ENCODE assay signal across 8 cellular contexts in genomic region chr5:37723147-37723961, GRCh38.
DNase-seq lines count a peak whose midpoint lies in the region; ATAC-seq, FAIRE-seq and TF ChIP-seq lines count a peak whose summit lies in the region.

No MANE protein-coding gene starts in this region.

- H3K4ac ChIP-seq in H1 (replicated peaks; ENCODE audit: insufficient read length, low read depth, low read length) = no peak overlapping the region

- H3K4me1 ChIP-seq in H1 (replicated peaks in 1 of 4; ENCODE audit: control insufficient read depth in 3 of 4, insufficient read depth in 4 of 4, low read length in 3 of 4) (peaks cover 0 to 6% (median 2%) of the 10 kb centered on the region in 4 experiments; a peak in 3 of 7 replicates), sigmoid colon (peaks cover 0 to 28% (median 7%) of the 10 kb centered on the region in 4 donors)

- H3K36me3 ChIP-seq in H1 (ENCODE audit: control insufficient read depth in 2 of 4, insufficient read depth in 4 of 4, low read length in 3 of 4) (peaks cover 0 to 4% (median 3%) of the 10 kb centered on the region in 4 experiments; a peak in 4 of 8 replicates), sigmoid colon (peaks cover 0 to 17% (median 6%) of the 10 kb centered on the region in 4 donors)

- no peak overlapping the region for H2BK12ac ChIP-seq in H1 (ENCODE audit: low read depth, low read length)

- peak; percentile 64 to 76 for TF ChIP-seq RAD21 in H1 (IDR thresholded peaks at IDR 0.05 in 1 of 2, conservative IDR thresholded peaks at IDR 0.05 in 1 of 2; ENCODE audit: low read depth in 2 of 2, low read length in 2 of 2)

- H4K8ac ChIP-seq in H1 (ENCODE audit: extremely low read depth, insufficient read depth, low read length) = no peak overlapping the region

- TF ChIP-seq EP300 in H1 (IDR thresholded peaks at IDR 0.05; ENCODE audit: borderline replicate concordance in 1 of 2, low read depth in 2 of 2, low read length in 2 of 2) (no peak), sigmoid colon (IDR thresholded peaks at IDR 0.05) (no peak)

- H3K4me2 ChIP-seq in H1 (ENCODE audit: insufficient read depth in 1 of 2, low read depth in 2 of 2, low read length in 2 of 2) = no peak overlapping the region

- H3K23me2 ChIP-seq in H1 (ENCODE audit: low read depth, low read length) = no peaks in the 10 kb centered on the region

- H3K4me3 ChIP-seq in H1 (ENCODE audit: extremely low read depth in 1 of 4, insufficient read depth in 2 of 4, low read depth in 3 of 4, low read length in 4 of 4) (no peak overlapping the region), sigmoid colon (no peak overlapping the region)

- H3K79me1 ChIP-seq in H1 (ENCODE audit: low read depth, low read length) = no peaks in the 10 kb centered on the region

- POLR2A ChIA-PET in H1 (lab: Charles Lee; ENCODE audit: partially characterized antibody) = no interaction called here

- no peaks in the 10 kb centered on the region for H3K27me3 ChIP-seq in H1 (replicated peaks in 1 of 4; ENCODE audit: control insufficient read depth in 3 of 4, extremely low read depth in 1 of 4, insufficient read depth in 3 of 4, low read length in 3 of 4)
- no peaks in the 10 kb centered on the region for H3K27me3 ChIP-seq in sigmoid colon

- peak; percentile 45 for FAIRE-seq in H1 (lab: Jason Lieb, UNC)

- H3K9me3 ChIP-seq in H1 (ENCODE audit: insufficient read depth in 2 of 2, low read depth in 1 of 2, low read length in 1 of 2) (no peaks in the 10 kb centered on the region), sigmoid colon (no peaks in the 10 kb centered on the region)

- no peak for ATAC-seq in HG02885 (IDR thresholded peaks at IDR 0.05; ENCODE audit: poor library complexity, unreplicated experiment)
- no peak for ATAC-seq in GM21528 (IDR thresholded peaks at IDR 0.05; ENCODE audit: low FRiP score, unreplicated experiment)

- intact Hi-C loops in sigmoid colon (cut with DNase I) = no loop called here

- H2BK120ac ChIP-seq in H1 (replicated peaks; ENCODE audit: low read depth, low read length) = no peak overlapping the region

- no peak overlapping the region for H2BK15ac ChIP-seq in H1 (ENCODE audit: low read length)

- no peak overlapping the region for H4K91ac ChIP-seq in H1 (replicated peaks; ENCODE audit: insufficient read length, low read length)

- TF ChIP-seq POLR2A in H1 (IDR thresholded peaks at IDR 0.05; ENCODE audit: control extremely low read depth in 1 of 2, low read depth in 2 of 2, low read length in 2 of 2) = no peak
- no peak for TF ChIP-seq POLR2A in sigmoid colon (IDR thresholded peaks at IDR 0.05)

- no peak overlapping the region for H3K18ac ChIP-seq in H1 (ENCODE audit: extremely low read depth, low read length)

- 66% methylated on average over 8 of the region's 8 CpGs; no CpG with 5 or more reads in 1 of the 2 experiments for WGBS in H1 (ENCODE audit: extremely low coverage in 1 of 2, insufficient coverage in 1 of 2, insufficient read length in 1 of 2, insufficient replicate concordance in 2 of 2, low coverage in 1 of 2, low lambda C conversion rate in 2 of 2, missing lambda C conversion rate in 1 of 2), 2 experiments
- WGBS in sigmoid colon, 2 donors = 84 to 89% methylated on average over 8 of the region's 8 CpGs

- TF ChIP-seq CTCF in H1 (IDR thresholded peaks at IDR 0.05; ENCODE audit: control extremely low read depth in 1 of 3, insufficient read depth in 1 of 3, low read depth in 1 of 3, low read length in 3 of 3) (peak; percentile 67 to 84 (median 73)), sigmoid colon (IDR thresholded peaks at IDR 0.05) (peak in 1 of 4 experiments; percentile 12)

- no peaks in the 10 kb centered on the region for H4K20me1 ChIP-seq in H1 (replicated peaks in 1 of 2; ENCODE audit: control insufficient read depth in 1 of 2, insufficient read depth in 2 of 2, low read length in 2 of 2)

- H2BK20ac ChIP-seq in H1 (ENCODE audit: low read length) = no peak overlapping the region

- no peaks in the 10 kb centered on the region for H3K79me2 ChIP-seq in H1 (ENCODE audit: control insufficient read depth in 1 of 2, insufficient read depth in 2 of 2, low read length in 2 of 2)

- no peak overlapping the region for H2BK5ac ChIP-seq in H1 (ENCODE audit: low read depth, low read length)

- DNase-seq in SHP77 (lab: John Stamatoyannopoulos, UW) (peak; percentile 11 to 17), SHP77 treated with DMSO at 0.1 percent for 48 hours (lab: John Stamatoyannopoulos, UW) (no peak), NCI-H526 treated with DMSO at 0.1 percent for 48 hours (lab: John Stamatoyannopoulos, UW) (peak; percentile 21), H1 (ENCODE audit: low read depth in 1 of 2, low spot score in 2 of 2) (peak in 1 of 2 experiments; percentile 78), sigmoid colon (peak; percentile 52), A172 (ENCODE audit: low spot score) (no peak)

- H3K9ac ChIP-seq in H1 (replicated peaks in 1 of 4; ENCODE audit: extremely low read depth in 1 of 4, low read depth in 3 of 4, low read length in 3 of 4) = no peak overlapping the region

- H2AFZ ChIP-seq in H1 (ENCODE audit: low read length) = no peak overlapping the region

- H3K27ac ChIP-seq in H1 (ENCODE audit: low read depth, low read length) (no peak overlapping the region), sigmoid colon (no peak overlapping the region)

- H3K23ac ChIP-seq in H1 (ENCODE audit: insufficient read length) = no peak overlapping the region

- CTCF ChIA-PET in H1 (lab: Charles Lee; ENCODE audit: partially characterized antibody) = interaction anchor here (0.5 to 7.4 kb wide), 55 partner anchors 9 to 690 kb away, joined by 3 to 113 read pairs (median 3); no protein-coding TSS in a partner anchor

- H3K14ac ChIP-seq in H1 (ENCODE audit: insufficient read length) = no peak overlapping the region

- no peak overlapping the region for H2AK5ac ChIP-seq in H1 (ENCODE audit: low read depth, low read length)

- H4K5ac ChIP-seq in H1 (ENCODE audit: insufficient read length, low read depth, low read length) = no peak overlapping the region

- H3K56ac ChIP-seq in H1 (replicated peaks; ENCODE audit: insufficient read length, low read depth, low read length) = no peak overlapping the region

TF ChIP-seq in H1, 55 proteins besides CTCF, POLR2A, EP300 and RAD21 (continues in another document):
- TF ChIP-seq SUZ12 (IDR thresholded peaks at IDR 0.05; ENCODE audit: low read length) (no peak), CREB1 (IDR thresholded peaks at IDR 0.05) (no peak), CHD1 (IDR thresholded peaks at IDR 0.05; ENCODE audit: low read depth, low read length) (no peak)

Comparison
In these comparisons a context has a peak if more than half of its experiments do, and no peak if none do; other contexts are left out.
1. DNase-seq: peak in SHP77 (2 of 2), NCI-H526 treated with DMSO at 0.1 percent for 48 hours (single experiment) and sigmoid colon (single experiment); none in SHP77 treated with DMSO at 0.1 percent for 48 hours (single experiment) and A172 (single experiment).